ENCODE assay signal across 22 cellular contexts in genomic region chrX:146934256-146934655, GRCh38.
DNase-seq lines count a peak whose midpoint lies in the region; ATAC-seq, FAIRE-seq and TF ChIP-seq lines count a peak whose summit lies in the region.
"Had no signal": no experiment of that assay in that cellular context is flagged by ENCODE, and none has a peak within 500 bp of the region (broad histone marks: within the 10 kb centered on the region; RNA-seq: fewer than 3 reads in every experiment).

No MANE protein-coding gene starts in this region.

- peak; percentile 21 for DNase-seq in MV-4-11 (lab: John Stamatoyannopoulos, UW)
- DNase-seq in frontal cortex (ENCODE audit: low spot score in 2 of 2) = no peak
- no peak for DNase-seq in Calu3
- no peak for DNase-seq in NCI-H82 (lab: John Stamatoyannopoulos, UW)
- DNase-seq in naive thymus-derived CD4-positive, alpha-beta T cell = no peak
- DNase-seq: CD8-positive, alpha-beta T cell; DMS53; GOT3; IMR-90; NCI-H1436 treated with DMSO at 0.1 percent for 48 hours; NCI-H2029; NCI-H2171 treated with DMSO at 0.1 percent for 48 hours; NCI-H446; NCI-H69; T1000 had no signal

- H3K4me1 Mint-ChIP-seq in Calu3 (ENCODE audit: low read depth, unreplicated experiment) = no peaks in the 10 kb centered on the region
- H3K4me1 Mint-ChIP-seq in naive thymus-derived CD4-positive, alpha-beta T cell = no peaks in the 10 kb centered on the region

- H3K27ac ChIP-seq in naive thymus-derived CD4-positive, alpha-beta T cell (ENCODE audit: low read depth, low read length) = no peak overlapping the region
- H3K27ac ChIP-seq: HL-60 had no signal

- POLR2A ChIA-PET in naive thymus-derived CD4-positive, alpha-beta T cell (lab: Charles Lee) = no interaction called here

- no peak for TF ChIP-seq CTCF in Calu3 (IDR thresholded peaks at IDR 0.05; ENCODE audit: unreplicated experiment)

- no peak overlapping the region for H3K4me3 ChIP-seq in naive thymus-derived CD4-positive, alpha-beta T cell (ENCODE audit: low read length)

- H3K36me3 Mint-ChIP-seq in Calu3 (ENCODE audit: insufficient read depth, unreplicated experiment) = no peaks in the 10 kb centered on the region
- H3K36me3 Mint-ChIP-seq in naive thymus-derived CD4-positive, alpha-beta T cell = no peaks in the 10 kb centered on the region
- H3K36me3 Mint-ChIP-seq: CD8-positive, alpha-beta T cell had no signal

- H3K4me3 Mint-ChIP-seq in Calu3 (ENCODE audit: low read depth, unreplicated experiment) = no peak overlapping the region
- H3K4me3 Mint-ChIP-seq in naive thymus-derived CD4-positive, alpha-beta T cell = no peak overlapping the region
- H3K4me3 Mint-ChIP-seq: CD8-positive, alpha-beta T cell had no signal

- CTCF ChIA-PET in Calu3 (lab: Charles Lee) = no interaction called here
- CTCF ChIA-PET in naive thymus-derived CD4-positive, alpha-beta T cell (lab: Charles Lee) = no interaction called here

- no TSS peak for BruUV-seq in Calu3 (replicated peaks; lab: Mats Ljungman, UMichigan)

- no peaks in the 10 kb centered on the region for H3K27me3 Mint-ChIP-seq in Calu3 (ENCODE audit: unreplicated experiment)
- no peaks in the 10 kb centered on the region for H3K27me3 Mint-ChIP-seq in naive thymus-derived CD4-positive, alpha-beta T cell

- no peaks in the 10 kb centered on the region for H3K27me3 ChIP-seq in naive thymus-derived CD4-positive, alpha-beta T cell (ENCODE audit: control insufficient read depth in 2 of 2, insufficient read depth in 2 of 2, low read length in 2 of 2)

- H3K9me3 Mint-ChIP-seq in Calu3 (ENCODE audit: low read depth, unreplicated experiment) = peaks cover 7% of the 10 kb centered on the region
- peaks cover 0 to 6% (median 0%) of the 10 kb centered on the region in 11 donors for H3K9me3 Mint-ChIP-seq in naive thymus-derived CD4-positive, alpha-beta T cell

- no peaks in the 10 kb centered on the region for H3K4me1 ChIP-seq in naive thymus-derived CD4-positive, alpha-beta T cell (ENCODE audit: control insufficient read depth in 2 of 2, insufficient read depth in 2 of 2, low read length in 2 of 2)

- no peaks in the 10 kb centered on the region for H3K36me3 ChIP-seq in naive thymus-derived CD4-positive, alpha-beta T cell (ENCODE audit: control insufficient read depth in 2 of 3, insufficient read depth in 3 of 3, low read length in 3 of 3)
- H3K36me3 ChIP-seq: BLaER1 treated with 17β-estradiol and CSF1 and Interleukin-3, amounts not matched to agents 10 nM and 100 nM had no signal

- intact Hi-C loops in Calu3 (cut with micrococcal nuclease; ENCODE audit: unreplicated experiment) = no loop called here
- intact Hi-C loops in naive thymus-derived CD4-positive, alpha-beta T cell (cut with micrococcal nuclease) = no loop called here

- no peaks in the 10 kb centered on the region for H3K9me3 ChIP-seq in naive thymus-derived CD4-positive, alpha-beta T cell (ENCODE audit: control insufficient read depth in 2 of 3, low read length in 3 of 3)

- FAIRE-seq in frontal cortex (lab: Jason Lieb, UNC) = peak; percentile 10
- FAIRE-seq: GM12892 had no signal

- H3K27ac Mint-ChIP-seq in Calu3 (ENCODE audit: unreplicated experiment) = no peak overlapping the region
- H3K27ac Mint-ChIP-seq in naive thymus-derived CD4-positive, alpha-beta T cell = no peak overlapping the region
- H3K27ac Mint-ChIP-seq: CD8-positive, alpha-beta T cell had no signal

- ATAC-seq in GM18499 (IDR thresholded peaks at IDR 0.05; ENCODE audit: insufficient read depth, unreplicated experiment) = peak; percentile 44
- peak; percentile 55 for ATAC-seq in GM21786 (IDR thresholded peaks at IDR 0.05; ENCODE audit: unreplicated experiment)
- no peak for ATAC-seq in HG03457 (IDR thresholded peaks at IDR 0.05; ENCODE audit: unreplicated experiment)
- ATAC-seq in naive thymus-derived CD4-positive, alpha-beta T cell = no peak
- ATAC-seq: CD8-positive, alpha-beta T cell; HCT116 had no signal

Comparison
In these comparisons a context has a peak if more than half of its experiments do, and no peak if none do; other contexts are left out.
1. ATAC-seq: peak in GM18499 (single experiment) and GM21786 (single experiment); none in HG03457 (single experiment) and naive thymus-derived CD4-positive, alpha-beta T cell (single experiment).